8 cellular contexts compared by ENCODE assay signal in the genomic region with DNA sequence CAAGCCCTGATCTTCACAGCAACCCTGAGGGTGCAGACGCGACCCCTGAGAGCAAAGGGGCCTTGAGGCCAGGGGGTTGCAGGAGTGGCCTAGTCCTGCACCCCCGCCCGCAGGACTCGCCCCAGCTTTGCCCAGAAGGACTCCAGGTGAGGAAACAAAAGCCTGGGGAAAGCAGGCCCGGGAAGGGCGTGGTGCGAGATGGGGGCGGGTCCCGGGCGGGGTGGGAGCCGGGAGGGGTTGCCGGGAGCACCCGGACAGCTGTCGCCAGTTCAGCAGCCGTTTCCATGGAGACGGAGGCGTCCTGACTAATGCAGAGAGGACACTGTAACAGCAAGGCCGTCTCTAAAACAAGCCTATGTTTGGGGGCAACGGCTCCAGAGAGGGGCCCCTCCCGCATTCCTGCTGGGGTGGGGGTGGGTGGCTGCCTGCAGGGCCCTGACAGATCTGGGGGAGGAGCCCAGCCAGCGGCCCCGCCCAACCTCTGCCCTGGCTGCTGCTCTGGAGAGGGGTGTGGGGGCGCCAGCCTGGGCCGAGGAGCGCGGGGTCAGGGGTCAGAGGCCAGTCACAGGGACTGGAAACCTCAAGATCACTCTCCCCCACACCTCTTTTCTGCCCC. TPM values are rescaled to one million over a fixed set of nuclear protein-coding genes. Genes with fewer than 3 reads are reported as not detected.
A peak's percentile ranks its signal among the peaks of the same experiment; 100 is the strongest.
DNase-seq lines count a peak whose midpoint lies in the region; ATAC-seq, FAIRE-seq and TF ChIP-seq lines count a peak whose summit lies in the region.

No MANE protein-coding gene starts in this region.

- no peaks in the 10 kb centered on the region for H3K36me3 ChIP-seq in duodenal mucosa (ENCODE audit: control insufficient read depth in 1 of 2, insufficient read depth in 2 of 2, low read length in 2 of 2)

- no peaks in the 10 kb centered on the region for H3K9me3 Mint-ChIP-seq in activated naive CD4-positive, alpha-beta T cell treated with anti-CD3 and anti-CD28 coated beads, Interleukin-2, amount 50 U/mL, for 72 hours

- H3K27me3 ChIP-seq in duodenal mucosa (ENCODE audit: control insufficient read depth in 1 of 2, insufficient read depth in 2 of 2, low read length in 2 of 2) = peaks cover 0 to 3% of the 10 kb centered on the region in 2 donors

- H3K36me3 Mint-ChIP-seq in activated naive CD4-positive, alpha-beta T cell treated with anti-CD3 and anti-CD28 coated beads, Interleukin-2, amount 50 U/mL, for 72 hours = no peaks in the 10 kb centered on the region

- ATAC-seq in activated naive CD4-positive, alpha-beta T cell treated with anti-CD3 and anti-CD28 coated beads, Interleukin-2, amount 50 U/mL, for 72 hours = no peak

- peaks cover 32 to 56% of the 10 kb centered on the region in 2 donors for H3K4me1 ChIP-seq in duodenal mucosa (ENCODE audit: control insufficient read depth in 1 of 2, insufficient read depth in 2 of 2, low read length in 2 of 2)

- WGBS in lower leg skin, 2 donors = 10 to 31% methylated on average over 23 to 24 of the region's 27 CpGs

- peak overlapping the region; percentile 21 to 54 for H3K9ac ChIP-seq in duodenal mucosa (ENCODE audit: low read depth in 1 of 2, low read length in 2 of 2)

- H3K27ac Mint-ChIP-seq in activated naive CD4-positive, alpha-beta T cell treated with anti-CD3 and anti-CD28 coated beads, Interleukin-2, amount 50 U/mL, for 72 hours = no peak overlapping the region

- H3K4me3 ChIP-seq in duodenal mucosa (ENCODE audit: low read depth in 1 of 2, low read length in 2 of 2) (no peak overlapping the region), lower leg skin (ENCODE audit: low read depth, poor library complexity, severe bottlenecking) (no peak overlapping the region)

- intact Hi-C loops in lower leg skin (cut with DNase I; ENCODE audit: low total_unique reads) = no loop called here

- DNase-seq in H54 (ENCODE audit: insufficient read length, low spot score) (peak; percentile 97), NCI-H510A treated with DMSO at 0.1 percent for 48 hours (lab: John Stamatoyannopoulos, UW) (peak; percentile 58), lower leg skin (ENCODE audit: low spot score in 2 of 2) (peak; percentile 85 to 94), ureter (ENCODE audit: low spot score) (peak; percentile 83), AML-193 (lab: John Stamatoyannopoulos, UW) (no peak)
- no peak for DNase-seq in activated naive CD4-positive, alpha-beta T cell treated with anti-CD3 and anti-CD28 coated beads, Interleukin-2, amount 50 U/mL, for 72 hours (ENCODE audit: low spot score in 2 of 2)
- no peak for DNase-seq in central memory CD4-positive, alpha-beta T cell

- H3K27ac ChIP-seq in duodenal mucosa (ENCODE audit: low read depth, low read length) = peak overlapping the region; percentile 58

- no peak for TF ChIP-seq CTCF in lower leg skin (IDR thresholded peaks at IDR 0.05)

- no peaks in the 10 kb centered on the region for H3K9me3 ChIP-seq in duodenal mucosa (ENCODE audit: control insufficient read depth in 1 of 2, low read length in 2 of 2)

- no peak for TF ChIP-seq POLR2A in H54 (IDR thresholded peaks at IDR 0.05; ENCODE audit: low read depth, low read length)
- TF ChIP-seq POLR2A in lower leg skin (IDR thresholded peaks at IDR 0.05) = no peak

- no peak for FAIRE-seq in H54 (lab: Jason Lieb, UNC)

RNA-seq across cellular contexts. Expression of a gene that starts 3.0 kb away (rescaled TPM):
- total RNA-seq in lower leg skin = 100 to 1,000 TPM in 2 of 4 donors, 10 to 100 TPM in 2; 29.6 to 197 (median 89.7) TPM
- 12.5 TPM for total RNA-seq in ureter
- total RNA-seq in activated naive CD4-positive, alpha-beta T cell treated with anti-CD3 and anti-CD28 coated beads, Interleukin-2, amount 50 U/mL, for 72 hours = not detected

RNA-seq across cellular contexts. Expression of a gene that starts 20.0 kb away (rescaled TPM):
- total RNA-seq in lower leg skin (10 to 100 TPM; 15.1 to 24.7 (median 21.4) TPM), ureter (14.3 TPM)
- 1 to 10 TPM in 1 of 2 donors, under 1 TPM in 1; 0.23 to 2.4 TPM for total RNA-seq in activated naive CD4-positive, alpha-beta T cell treated with anti-CD3 and anti-CD28 coated beads, Interleukin-2, amount 50 U/mL, for 72 hours

RNA-seq across cellular contexts. Expression of a gene that starts 34.7 kb away (rescaled TPM):
- 100 to 1,000 TPM in 1 of 4 donors, 10 to 100 TPM in 3; 63.2 to 121 (median 80.8) TPM for total RNA-seq in lower leg skin
- 5.6 TPM for total RNA-seq in ureter
- total RNA-seq in activated naive CD4-positive, alpha-beta T cell treated with anti-CD3 and anti-CD28 coated beads, Interleukin-2, amount 50 U/mL, for 72 hours = 1 to 10 TPM; 1.3 to 2.7 TPM

Comparison
In these comparisons a context has a peak if more than half of its experiments do, and no peak if none do; other contexts are left out.
1. DNase-seq: peak in H54 (single experiment), NCI-H510A treated with DMSO at 0.1 percent for 48 hours (single experiment), lower leg skin (2 of 2) and ureter (single experiment); none in AML-193 (0 of 2), activated naive CD4-positive, alpha-beta T cell treated with anti-CD3 and anti-CD28 coated beads, Interleukin-2, amount 50 U/mL, for 72 hours (0 of 2) and central memory CD4-positive, alpha-beta T cell (single experiment).
2. RNA of a gene that starts 3.0 kb away (total RNA-seq): 29.6 to 197 TPM in lower leg skin and 12.5 TPM in ureter (single experiment); not detected in activated naive CD4-positive, alpha-beta T cell treated with anti-CD3 and anti-CD28 coated beads, Interleukin-2, amount 50 U/mL, for 72 hours; every median in the first group is over 10 times any median in the second.